In the genomic region with DNA sequence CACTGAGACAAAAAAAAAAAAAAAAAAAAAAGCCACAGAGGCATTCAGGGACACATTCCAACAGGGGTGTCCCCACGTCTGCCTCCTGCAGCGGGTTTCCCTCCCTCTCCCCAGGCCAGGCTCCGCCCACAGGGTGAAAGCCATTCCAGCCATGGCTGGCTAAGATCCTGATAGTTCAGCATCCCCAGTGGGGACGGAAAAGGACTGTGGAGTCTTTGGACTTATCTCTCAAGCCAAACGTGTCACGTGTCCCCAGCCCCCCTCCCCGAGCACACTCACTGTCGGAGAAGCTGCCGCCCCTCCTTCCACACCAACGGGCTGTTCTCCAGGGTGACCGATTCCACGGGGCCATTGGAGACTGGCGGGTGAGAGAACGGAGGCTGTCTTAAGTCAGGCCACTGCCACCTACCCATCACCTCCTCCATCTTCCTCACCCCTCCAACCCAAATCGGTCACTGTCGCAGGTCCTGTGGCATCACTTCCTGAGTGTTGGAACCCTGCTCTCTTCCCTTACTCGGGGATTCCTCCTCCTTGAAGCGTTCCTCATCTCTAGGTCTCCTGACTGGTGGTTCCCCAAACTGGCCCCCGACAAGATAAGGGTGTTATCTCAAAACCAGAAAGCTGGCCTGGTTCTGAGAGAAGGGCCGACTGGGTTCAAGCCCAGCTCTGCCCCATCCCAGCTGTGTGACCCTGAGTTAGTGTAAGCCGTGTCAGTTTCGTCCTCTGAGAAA, we compare ENCODE assay signal across 16 cellular contexts. TPM values are rescaled to one million over a fixed set of nuclear protein-coding genes. Genes with fewer than 3 reads are reported as not detected.
DNase-seq lines count a peak whose midpoint lies in the region; ATAC-seq and TF ChIP-seq lines count a peak whose summit lies in the region.
"Had no signal": no experiment of that assay in that cellular context is flagged by ENCODE, and none has a peak within 500 bp of the region (broad histone marks: within the 10 kb centered on the region; RNA-seq: fewer than 3 reads in every experiment).

No MANE protein-coding gene starts in this region.

- H3K27ac ChIP-seq in thyroid gland (peak overlapping the region in 1 of 3 donors; percentile 17), GM23248 (no peak overlapping the region)
- H3K27ac ChIP-seq: C4-2B had no signal

- no peaks in the 10 kb centered on the region for H3K27me3 ChIP-seq in thyroid gland
- H3K27me3 ChIP-seq in GM23248 (replicated peaks; ENCODE audit: insufficient read depth), result no peaks in the 10 kb centered on the region

- H3K9ac ChIP-seq in GM23248, result no peak overlapping the region

- H3K79me2 ChIP-seq in GM23248 (ENCODE audit: insufficient read depth), result peaks cover 95% of the 10 kb centered on the region

- WGBS in thyroid gland, 2 donors, result 64 to 70% methylated on average over 19 to 22 of the region's 22 CpGs
- WGBS in GM23248 (ENCODE audit: low coverage in 1 of 2, low lambda C conversion rate in 2 of 2, missing lambda C conversion rate in 2 of 2), 2 experiments, result 78 to 81% methylated on average over 16 to 22 of the region's 22 CpGs

- no peak overlapping the region for H3K27ac Mint-ChIP-seq in chondrocyte (ENCODE audit: unreplicated experiment)
- H3K27ac Mint-ChIP-seq in mesothelial cell of epicardium, result no peak overlapping the region
- H3K27ac Mint-ChIP-seq: activated CD4-positive, alpha-beta memory T cell treated with anti-CD3 and anti-CD28 coated beads for 36 hours had no signal

- H3K4me2 ChIP-seq in GM23248 (ENCODE audit: unreplicated experiment), result no peak overlapping the region

- H3K9me3 Mint-ChIP-seq in chondrocyte (ENCODE audit: low read depth), result no peaks in the 10 kb centered on the region
- no peaks in the 10 kb centered on the region for H3K9me3 Mint-ChIP-seq in mesothelial cell of epicardium
- H3K9me3 Mint-ChIP-seq: activated CD4-positive, alpha-beta memory T cell treated with anti-CD3 and anti-CD28 coated beads for 36 hours had no signal

- TF ChIP-seq POLR2A in thyroid gland (IDR thresholded peaks at IDR 0.05), result no peak

- in situ Hi-C loops in GM23248 (cut with MboI), result no loop called here

- H3K4me3 Mint-ChIP-seq in chondrocyte (ENCODE audit: unreplicated experiment), result no peak overlapping the region
- H3K4me3 Mint-ChIP-seq in mesothelial cell of epicardium, result no peak overlapping the region
- H3K4me3 Mint-ChIP-seq: activated CD4-positive, alpha-beta memory T cell treated with anti-CD3 and anti-CD28 coated beads for 36 hours had no signal

- H3K9me2 ChIP-seq in GM23248 (ENCODE audit: insufficient read depth), result no peaks in the 10 kb centered on the region

- DNase-seq in OCI-M1 (lab: John Stamatoyannopoulos, UW), result peak; percentile 96
- DNase-seq in chondrocyte (ENCODE audit: low spot score), result peak; percentile 76
- DNase-seq in left lobe of liver (ENCODE audit: low spot score), result no peak
- peak; percentile 36 to 37 for DNase-seq in thyroid gland
- DNase-seq in mesothelial cell of epicardium (ENCODE audit: low spot score in 2 of 2, unreplicated experiment in 2 of 2), result no peak
- DNase-seq in GM23248, result no peak
- DNase-seq: activated CD4-positive, alpha-beta memory T cell treated with anti-CD3 and anti-CD28 coated beads for 36 hours; effector memory CD4-positive, alpha-beta T cell; MV-4-11; NCI-H2107; NCI-H748 treated with DMSO at 0.1 percent for 48 hours; T-helper 9 cell had no signal

- no peak overlapping the region for H2AFZ ChIP-seq in GM23248

- ATAC-seq in left lobe of liver, result peak; percentile 20
- no peak for ATAC-seq in HG03457 (IDR thresholded peaks at IDR 0.05; ENCODE audit: unreplicated experiment)
- ATAC-seq in HG03460 (IDR thresholded peaks at IDR 0.05; ENCODE audit: unreplicated experiment), result no peak

- H3K4me1 ChIP-seq in thyroid gland (peaks cover 0 to 9% of the 10 kb centered on the region in 2 donors), GM23248 (ENCODE audit: insufficient read depth) (peaks cover 1% of the 10 kb centered on the region)

- H4K20me1 ChIP-seq in GM23248 (ENCODE audit: insufficient read depth), result no peaks in the 10 kb centered on the region; the same call in 1 of the 2 replicates

- H3K9me3 ChIP-seq in thyroid gland (no peaks in the 10 kb centered on the region), GM23248 (ENCODE audit: low read depth) (no peaks in the 10 kb centered on the region)

- TF ChIP-seq CTCF in chondrocyte (IDR thresholded peaks at IDR 0.05) (no peak), thyroid gland (IDR thresholded peaks at IDR 0.05) (no peak), mesothelial cell of epicardium (IDR thresholded peaks at IDR 0.05; ENCODE audit: unreplicated experiment) (no peak)

- intact Hi-C loops in thyroid gland (cut with DNase I), result loop anchor here (10.0 kb wide), 1 partner anchor 122 kb away; no protein-coding TSS in a partner anchor

- H3K4me3 ChIP-seq in thyroid gland (replicated peaks in 1 of 3) (no peak overlapping the region), GM23248 (no peak overlapping the region)

- H3K4me1 Mint-ChIP-seq in chondrocyte (ENCODE audit: low read depth) (peaks cover 38% of the 10 kb centered on the region), mesothelial cell of epicardium (peaks cover 5% of the 10 kb centered on the region)

- peaks cover 5% of the 10 kb centered on the region; the same call in 1 of the 2 replicates for H3F3A ChIP-seq in GM23248 (ENCODE audit: insufficient read depth)

- H3K27me3 Mint-ChIP-seq in chondrocyte (ENCODE audit: low read depth) (no peaks in the 10 kb centered on the region), mesothelial cell of epicardium (ENCODE audit: low read depth) (no peaks in the 10 kb centered on the region)
- H3K27me3 Mint-ChIP-seq: activated CD4-positive, alpha-beta memory T cell treated with anti-CD3 and anti-CD28 coated beads for 36 hours; progenitor cell of endocrine pancreas had no signal

- H3K36me3 Mint-ChIP-seq in chondrocyte (ENCODE audit: low read depth), result peaks cover 14% of the 10 kb centered on the region
- peaks cover 16% of the 10 kb centered on the region for H3K36me3 Mint-ChIP-seq in mesothelial cell of epicardium

- peaks cover 35 to 39% of the 10 kb centered on the region in 2 donors for H3K36me3 ChIP-seq in thyroid gland
- H3K36me3 ChIP-seq in GM23248 (ENCODE audit: low read depth), result no peaks in the 10 kb centered on the region; the same call in 1 of the 2 replicates

RNA-seq across cellular contexts. Expression of a gene that starts 9.1 kb away (rescaled TPM):
- total RNA-seq in chondrocyte (25.2 to 27.7 TPM (median 26.6 TPM) in 3 replicates), left lobe of liver (6.6 TPM), thyroid gland (10 to 100 TPM; 20.1 to 40.1 (median 23.1) TPM), mesothelial cell of epicardium (34.3 to 40.6 TPM (median 37.0 TPM) in 3 replicates)
- 32.1 and 41.5 TPM in 2 replicates for total RNA-seq in GM23248 (2014; rRNA removed; shearing (Covaris generic))
- 12.4 and 15.0 TPM in 2 replicates for polyA plus RNA-seq in GM23248 (2016; fragmentation: Nextera tagmentation; extraction: Ambion mirVana)

RNA-seq across cellular contexts. Expression of a gene that starts 9.5 kb away (rescaled TPM):
- 69.8 to 77.3 TPM (median 76.7 TPM) in 3 replicates for total RNA-seq in chondrocyte
- total RNA-seq in left lobe of liver, result 24.1 TPM
- total RNA-seq in thyroid gland, result 10 to 100 TPM; 54.1 to 73.4 (median 67.7) TPM
- total RNA-seq in mesothelial cell of epicardium, result 122 to 126 TPM (median 124 TPM) in 3 replicates
- total RNA-seq in GM23248 (2014; rRNA removed; shearing (Covaris generic)), result 75.7 and 114 TPM in 2 replicates
- polyA plus RNA-seq in GM23248 (2016; fragmentation: Nextera tagmentation; extraction: Ambion mirVana), result 44.4 and 45.9 TPM in 2 replicates

RNA-seq across cellular contexts. Expression of a gene that starts 19.8 kb away (rescaled TPM):
- 21.9 to 31.9 TPM (median 23.3 TPM) in 3 replicates for total RNA-seq in chondrocyte
- 13.7 TPM for total RNA-seq in left lobe of liver
- total RNA-seq in thyroid gland, result 10 to 100 TPM; 23.7 to 40.7 (median 32.7) TPM
- total RNA-seq in mesothelial cell of epicardium, result 73.7 to 75.9 TPM (median 74.7 TPM) in 3 replicates
- total RNA-seq in GM23248 (2014; rRNA removed; shearing (Covaris generic)), result 11.9 and 16.4 TPM in 2 replicates
- polyA plus RNA-seq in GM23248 (2016; fragmentation: Nextera tagmentation; extraction: Ambion mirVana), result 12.3 and 14.2 TPM in 2 replicates

RNA-seq across cellular contexts. Expression of a gene that starts 51.7 kb away (rescaled TPM):
- 77.3 to 310 TPM (median 304 TPM) in 3 replicates for total RNA-seq in chondrocyte
- 3.8 TPM for total RNA-seq in left lobe of liver
- total RNA-seq in thyroid gland, result 10 to 100 TPM in 3 of 4 donors, 1 to 10 TPM in 1; 9.3 to 18.5 (median 11.8) TPM
- total RNA-seq in mesothelial cell of epicardium, result 45.3 to 49.3 TPM (median 48.4 TPM) in 3 replicates
- 426 and 456 TPM in 2 replicates for total RNA-seq in GM23248 (2014; rRNA removed; shearing (Covaris generic))
- polyA plus RNA-seq in GM23248 (2016; fragmentation: Nextera tagmentation; extraction: Ambion mirVana), result 367 and 393 TPM in 2 replicates

Comparison
In these comparisons a context has a peak if more than half of its experiments do, and no peak if none do; other contexts are left out.
1. DNase-seq: peak in OCI-M1 (single experiment), chondrocyte (single experiment) and thyroid gland (2 of 2); none in left lobe of liver (single experiment), mesothelial cell of epicardium (0 of 2) and GM23248 (single experiment).